ENCODE assay signal across 8 cellular contexts in the genomic region with DNA sequence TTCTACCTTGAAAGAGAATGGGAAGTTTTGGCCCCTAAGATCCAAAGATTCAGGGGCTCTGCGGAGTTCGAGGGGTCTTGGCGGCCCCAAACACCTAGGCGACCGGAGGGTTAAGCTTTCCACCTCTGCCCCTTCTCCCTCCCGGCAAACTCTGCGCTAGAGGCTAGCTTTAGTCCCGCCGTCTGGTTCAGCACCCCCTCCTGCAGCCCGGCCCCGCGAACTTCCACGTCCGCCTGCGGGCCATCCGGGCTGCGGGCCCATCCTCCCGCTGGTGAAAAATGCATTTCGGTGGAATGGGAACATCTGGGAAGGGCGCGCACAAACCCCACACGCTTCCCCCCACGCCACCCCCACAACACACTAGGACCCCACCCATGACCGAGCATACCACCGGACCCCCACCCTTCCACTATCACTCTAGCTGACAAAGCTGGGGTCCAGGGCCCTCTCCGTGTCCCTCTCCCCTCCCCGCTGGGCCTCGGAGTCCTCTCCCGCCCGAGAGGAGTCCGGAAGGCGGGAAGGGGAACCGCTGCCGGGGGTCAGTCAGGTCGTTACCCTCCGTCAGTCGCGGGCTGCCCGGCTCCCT. TPM values are rescaled to one million over a fixed set of nuclear protein-coding genes. Genes with fewer than 3 reads are reported as not detected.
A peak's percentile ranks its signal among the peaks of the same experiment; 100 is the strongest.
DNase-seq lines count a peak whose midpoint lies in the region; ATAC-seq, FAIRE-seq and TF ChIP-seq lines count a peak whose summit lies in the region.

No MANE protein-coding gene starts in this region.

- H3K9me3 ChIP-seq in SK-N-SH: no peaks in the 10 kb centered on the region
- no peaks in the 10 kb centered on the region for H3K9me3 ChIP-seq in sigmoid colon
- H3K9me3 ChIP-seq in small intestine (ENCODE audit: control insufficient read depth, low read depth): no peaks in the 10 kb centered on the region

- POLR2A ChIA-PET in SK-N-SH (lab: Yijun Ruan, JAX): interaction anchor here (0.8 to 1.3 kb wide), 2 partner anchors 426 to 472 kb away, joined by 3 read pairs; no protein-coding TSS in a partner anchor

- peak overlapping the region; percentile 77 for H3K9ac ChIP-seq in SK-N-SH

- H3K27me3 ChIP-seq in SK-N-SH (ENCODE audit: insufficient read depth) (no peaks in the 10 kb centered on the region), sigmoid colon (peaks cover 71 to 93% (median 89%) of the 10 kb centered on the region in 3 donors), small intestine (ENCODE audit: control insufficient read depth in 2 of 2, insufficient read depth in 2 of 2, low read length in 2 of 2) (peaks cover 0 to 37% of the 10 kb centered on the region in 2 donors)

- no peak for FAIRE-seq in small intestine (lab: Jason Lieb, UNC)

- WGBS in SK-N-SH (ENCODE audit: low lambda C conversion rate): 0% methylated on average over 17 of the region's 39 CpGs
- WGBS in sigmoid colon, 2 donors: 2% methylated on average over 39 of the region's 39 CpGs
- 1 to 4% (median 2%) methylated on average over 27 to 39 of the region's 39 CpGs for WGBS in small intestine, 3 donors

- no peak for DNase-seq in activated CD8-positive, alpha-beta memory T cell treated with anti-CD3 and anti-CD28 coated beads, Interleukin-2, amount 10 ng/mL, durations not matched to agents 7 days and 5 days
- DNase-seq in activated CD8-positive, alpha-beta memory T cell treated with anti-CD3 and anti-CD28 coated beads, Interleukin-2, amount 50 U/mL, for 48 hours: no peak
- DNase-seq in SK-N-SH (peak; percentile 84), fibroblast of mammary gland (ENCODE audit: low read depth) (peak; percentile 47), sigmoid colon (no peak), DMS153 treated with DMSO at 0.1 percent for 48 hours (lab: John Stamatoyannopoulos, UW; ENCODE audit: unreplicated experiment) (no peak), small intestine (no peak)
- no peak for DNase-seq in activated CD4-positive, alpha-beta T cell treated with anti-CD3 and anti-CD28 coated beads for 48 hours

- peaks cover 22 to 26% of the 10 kb centered on the region in 2 experiments for H3K36me3 ChIP-seq in SK-N-SH (replicated peaks in 1 of 2; ENCODE audit: control insufficient read depth in 1 of 2, insufficient read depth in 2 of 2, low read length in 1 of 2)
- no peaks in the 10 kb centered on the region for H3K36me3 ChIP-seq in sigmoid colon
- no peaks in the 10 kb centered on the region for H3K36me3 ChIP-seq in small intestine (ENCODE audit: control insufficient read depth in 2 of 2, insufficient read depth in 2 of 2, low read length in 2 of 2)

- H3K27me3 Mint-ChIP-seq in activated CD8-positive, alpha-beta memory T cell treated with anti-CD3 and anti-CD28 coated beads, Interleukin-2, amount 10 ng/mL, durations not matched to agents 7 days and 5 days: peaks cover 87% of the 10 kb centered on the region

- no peaks in the 10 kb centered on the region for H3K9me2 ChIP-seq in SK-N-SH

- H3K4me3 Mint-ChIP-seq in activated CD8-positive, alpha-beta memory T cell treated with anti-CD3 and anti-CD28 coated beads, Interleukin-2, amount 10 ng/mL, durations not matched to agents 7 days and 5 days: peak overlapping the region; percentile 73

- no peak for TF ChIP-seq POLR2A in sigmoid colon (IDR thresholded peaks at IDR 0.05)

- H3K27ac ChIP-seq in SK-N-SH (ENCODE audit: low read depth in 2 of 2, low read length in 1 of 2): peak overlapping the region; percentile 69 to 85
- no peak overlapping the region for H3K27ac ChIP-seq in sigmoid colon
- no peak overlapping the region for H3K27ac ChIP-seq in small intestine (ENCODE audit: low read depth in 1 of 2, low read length in 1 of 2)

- H3K4me1 Mint-ChIP-seq in activated CD8-positive, alpha-beta memory T cell treated with anti-CD3 and anti-CD28 coated beads, Interleukin-2, amount 10 ng/mL, durations not matched to agents 7 days and 5 days: peaks cover 47% of the 10 kb centered on the region

- no peak for ATAC-seq in activated CD8-positive, alpha-beta memory T cell treated with anti-CD3 and anti-CD28 coated beads, Interleukin-2, amount 10 ng/mL, durations not matched to agents 7 days and 5 days

- H3K27ac Mint-ChIP-seq in activated CD8-positive, alpha-beta memory T cell treated with anti-CD3 and anti-CD28 coated beads, Interleukin-2, amount 10 ng/mL, durations not matched to agents 7 days and 5 days: no peak overlapping the region

- TF ChIP-seq RAD21 in SK-N-SH (IDR thresholded peaks at IDR 0.05; ENCODE audit: low read length): no peak

- peaks cover 5% of the 10 kb centered on the region for H3K36me3 Mint-ChIP-seq in activated CD8-positive, alpha-beta memory T cell treated with anti-CD3 and anti-CD28 coated beads, Interleukin-2, amount 10 ng/mL, durations not matched to agents 7 days and 5 days

- H3F3A ChIP-seq in SK-N-SH (replicated peaks; ENCODE audit: insufficient read depth): peaks cover 3% of the 10 kb centered on the region

- TF ChIP-seq CTCF in SK-N-SH (IDR thresholded peaks at IDR 0.05) (no peak), fibroblast of mammary gland (conservative IDR thresholded peaks at IDR 0.05; ENCODE audit: control insufficient read depth, insufficient read depth, low read depth, low read length) (no peak), sigmoid colon (IDR thresholded peaks at IDR 0.05) (no peak)

- intact Hi-C loops in sigmoid colon (cut with DNase I): no loop called here

- H2AFZ ChIP-seq in SK-N-SH (ENCODE audit: low read depth): peak overlapping the region; percentile 99

- peak in 1 of 2 experiments; percentile 13; a peak in 1 of 4 replicates for TF ChIP-seq EP300 in SK-N-SH (IDR thresholded peaks at IDR 0.05; ENCODE audit: borderline replicate concordance in 1 of 2, low read depth in 1 of 2, low read length in 1 of 2)
- no peak for TF ChIP-seq EP300 in sigmoid colon (IDR thresholded peaks at IDR 0.05)

- H3K4me3 ChIP-seq in SK-N-SH (ENCODE audit: low read depth in 2 of 2, low read length in 1 of 2): peak overlapping the region; percentile 90 to 91
- peak overlapping the region; percentile 66 for H3K4me3 ChIP-seq in fibroblast of mammary gland (ENCODE audit: control insufficient read depth, low read depth, low read length)
- H3K4me3 ChIP-seq in sigmoid colon: peak overlapping the region in 3 of 4 donors; percentile 24 to 42 (median 39)
- peak overlapping the region in 1 of 2 donors; percentile 40 for H3K4me3 ChIP-seq in small intestine (ENCODE audit: low read depth in 1 of 2, low read length in 2 of 2)

- H3K4me1 ChIP-seq in SK-N-SH (ENCODE audit: control insufficient read depth in 1 of 2, insufficient read depth in 2 of 2, low read depth in 1 of 2, low read length in 1 of 2) (peaks cover 0 to 15% of the 10 kb centered on the region in 2 experiments; a peak in 3 of 4 replicates), sigmoid colon (peaks cover 0 to 41% (median 38%) of the 10 kb centered on the region in 4 donors), small intestine (ENCODE audit: control insufficient read depth in 2 of 2, insufficient read depth in 1 of 2, low read depth in 1 of 2, low read length in 1 of 2) (peaks cover 0 to 3% of the 10 kb centered on the region in 2 donors)

- H3K4me2 ChIP-seq in SK-N-SH: peak overlapping the region; percentile 91; the same call in 1 of the 2 replicates

- no peaks in the 10 kb centered on the region for H3K9me3 Mint-ChIP-seq in activated CD8-positive, alpha-beta memory T cell treated with anti-CD3 and anti-CD28 coated beads, Interleukin-2, amount 10 ng/mL, durations not matched to agents 7 days and 5 days (ENCODE audit: low read depth)

- CTCF ChIA-PET in activated CD8-positive, alpha-beta memory T cell treated with anti-CD3 and anti-CD28 coated beads, Interleukin-2, amount 10 ng/mL, durations not matched to agents 7 days and 5 days (lab: Charles Lee): interaction anchor here (1.2 kb wide), 1 partner anchor 207 kb away, joined by 3 read pairs; no protein-coding TSS in a partner anchor
- CTCF ChIA-PET in SK-N-SH (lab: Yijun Ruan, JAX): interaction anchor here (1.1 to 2.6 kb wide), 4 partner anchors 100 to 563 kb away, joined by 3 to 8 read pairs (median 5); no protein-coding TSS in a partner anchor

- H3K79me2 ChIP-seq in SK-N-SH (ENCODE audit: insufficient read depth): peaks cover 26% of the 10 kb centered on the region

- peaks cover 3% of the 10 kb centered on the region; the same call in 1 of the 2 replicates for H4K20me1 ChIP-seq in SK-N-SH (ENCODE audit: insufficient read depth)

TF ChIP-seq in SK-N-SH, 30 proteins besides CTCF, POLR2A, EP300 and RAD21 (continues in another document):
- TF ChIP-seq TCF12 (IDR thresholded peaks at IDR 0.05) (peak; percentile 12; the same call in 1 of the 2 replicates), MEF2A (IDR thresholded peaks at IDR 0.05; ENCODE audit: borderline replicate concordance, low read depth) (no peak), POLR2AphosphoS5 (IDR thresholded peaks at IDR 0.05; ENCODE audit: low read depth, low read length) (no peak), NFIC (IDR thresholded peaks at IDR 0.05; ENCODE audit: borderline replicate concordance) (0 out of 2 replicates have a peak, but pooled peaks have one; percentile 10)
- TF ChIP-seq, protein P1, sequence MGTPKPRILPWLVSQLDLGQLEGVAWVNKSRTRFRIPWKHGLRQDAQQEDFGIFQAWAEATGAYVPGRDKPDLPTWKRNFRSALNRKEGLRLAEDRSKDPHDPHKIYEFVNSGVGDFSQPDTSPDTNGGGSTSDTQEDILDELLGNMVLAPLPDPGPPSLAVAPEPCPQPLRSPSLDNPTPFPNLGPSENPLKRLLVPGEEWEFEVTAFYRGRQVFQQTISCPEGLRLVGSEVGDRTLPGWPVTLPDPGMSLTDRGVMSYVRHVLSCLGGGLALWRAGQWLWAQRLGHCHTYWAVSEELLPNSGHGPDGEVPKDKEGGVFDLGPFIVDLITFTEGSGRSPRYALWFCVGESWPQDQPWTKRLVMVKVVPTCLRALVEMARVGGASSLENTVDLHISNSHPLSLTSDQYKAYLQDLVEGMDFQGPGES (IDR thresholded peaks at IDR 0.05; ENCODE audit: low read depth, low read length): no peak

RNA-seq across cellular contexts. Expression of a gene that starts 1.0 kb away (rescaled TPM):
- total RNA-seq in activated CD8-positive, alpha-beta memory T cell treated with anti-CD3 and anti-CD28 coated beads, Interleukin-2, amount 10 ng/mL, durations not matched to agents 7 days and 5 days: not detected
- polyA plus RNA-seq in SK-N-SH (2012; rRNA removed) (17.1 and 20.2 TPM in 2 replicates), sigmoid colon (under 1 TPM in 2 of 3 donors, not detected in 1; under 0.01 to 0.07 TPM), small intestine (under 1 TPM in 1 of 3 donors, not detected in 2; 0.03 TPM)
- polyA plus RNA-seq in SK-N-SH (2012; cell fraction: cytosol; rRNA removed): 10.8 and 11.8 TPM in 2 replicates
- 81.5 and 86.0 TPM in 2 replicates for polyA plus RNA-seq in SK-N-SH (2012; cell fraction: nucleus; rRNA removed)
- total RNA-seq in sigmoid colon: 1 to 10 TPM in 1 of 4 donors, under 1 TPM in 1, not detected in 2; 0.95 to 1.4 TPM

RNA-seq across cellular contexts. Expression of a gene that starts 4.7 kb away (rescaled TPM):
- total RNA-seq in activated CD8-positive, alpha-beta memory T cell treated with anti-CD3 and anti-CD28 coated beads, Interleukin-2, amount 10 ng/mL, durations not matched to agents 7 days and 5 days: 10 to 100 TPM; 45.1 to 45.4 TPM
- polyA plus RNA-seq in SK-N-SH (2012; rRNA removed): 4.4 and 4.5 TPM in 2 replicates
- 8.6 and 10.9 TPM in 2 replicates for polyA plus RNA-seq in SK-N-SH (2012; cell fraction: cytosol; rRNA removed)
- polyA plus RNA-seq in SK-N-SH (2012; cell fraction: nucleus; rRNA removed): 2.7 and 5.1 TPM in 2 replicates
- total RNA-seq in sigmoid colon: 10 to 100 TPM; 41.0 to 60.7 (median 51.6) TPM
- 10 to 100 TPM; 14.9 to 19.4 (median 17.4) TPM for polyA plus RNA-seq in sigmoid colon
- 10 to 100 TPM in 1 of 3 donors, 1 to 10 TPM in 2; 9.4 to 13.4 (median 9.7) TPM for polyA plus RNA-seq in small intestine

Comparison
In these comparisons a context has a peak if more than half of its experiments do, and no peak if none do; other contexts are left out.
1. DNase-seq: peak in SK-N-SH (single experiment) and fibroblast of mammary gland (single experiment); none in activated CD8-positive, alpha-beta memory T cell treated with anti-CD3 and anti-CD28 coated beads, Interleukin-2, amount 10 ng/mL, durations not matched to agents 7 days and 5 days (single experiment), activated CD8-positive, alpha-beta memory T cell treated with anti-CD3 and anti-CD28 coated beads, Interleukin-2, amount 50 U/mL, for 48 hours (single experiment), sigmoid colon (single experiment), DMS153 treated with DMSO at 0.1 percent for 48 hours (single experiment), activated CD4-positive, alpha-beta T cell treated with anti-CD3 and anti-CD28 coated beads for 48 hours (single experiment) and small intestine (single experiment).
2. H3K27ac ChIP-seq: peak in SK-N-SH (2 of 2); none in sigmoid colon (0 of 4) and small intestine (0 of 2).
3. RNA of a gene that starts 1.0 kb away (polyA plus RNA-seq): 10.8 to 86.0 TPM in SK-N-SH; under 0.01 to 0.07 TPM in sigmoid colon and 0.03 TPM in small intestine; every median in the first group is over 10 times any median in the second.